Comparison of ENCODE assay signal across 8 cellular contexts in genomic region chr17:21041753-21042433, GRCh38. TPM values are rescaled to one million over a fixed set of nuclear protein-coding genes. Genes with fewer than 3 reads are reported as not detected.
A peak's percentile ranks its signal among the peaks of the same experiment; 100 is the strongest.
DNase-seq lines count a peak whose midpoint lies in the region; ATAC-seq and TF ChIP-seq lines count a peak whose summit lies in the region.

No MANE protein-coding gene starts in this region.

- TF ChIP-seq CTCF in Caco-2 (IDR thresholded peaks at IDR 0.05; ENCODE audit: insufficient read depth in 1 of 2, low read depth in 1 of 2, low read length in 1 of 2, severe bottlenecking in 1 of 2, unreplicated experiment in 1 of 2): no peak
- no peak for TF ChIP-seq CTCF in PC-9 (conservative IDR thresholded peaks at IDR 0.05)
- no peak for TF ChIP-seq CTCF in fibroblast of lung (conservative IDR thresholded peaks at IDR 0.05 in 1 of 2, IDR thresholded peaks at IDR 0.05 in 1 of 2; ENCODE audit: low read depth in 1 of 2, low read length in 2 of 2)

- H4K20me1 ChIP-seq in PC-9 (ENCODE audit: insufficient read depth) (peaks cover 53% of the 10 kb centered on the region), fibroblast of lung (ENCODE audit: control insufficient read depth, extremely low read depth, insufficient read depth, low read length) (peaks cover 4% of the 10 kb centered on the region)

- peaks cover 10% of the 10 kb centered on the region for H3K4me1 Mint-ChIP-seq in Caco-2 (ENCODE audit: low read depth, unreplicated experiment)
- H3K4me1 Mint-ChIP-seq in naive B cell: peaks cover 28 to 51% (median 39%) of the 10 kb centered on the region in 3 donors

- H3F3A ChIP-seq in PC-9 (ENCODE audit: insufficient read depth, low read depth): peaks cover 16% of the 10 kb centered on the region; the same call in 1 of the 2 replicates

- H3K9me2 ChIP-seq in PC-9 (ENCODE audit: insufficient read depth): no peaks in the 10 kb centered on the region

- H3K27ac Mint-ChIP-seq in Caco-2 (ENCODE audit: unreplicated experiment) (peak overlapping the region; percentile 68), naive B cell (peak overlapping the region; percentile 81 to 98 (median 92))

- no peaks in the 10 kb centered on the region for H3K4me1 ChIP-seq in Caco-2
- H3K4me1 ChIP-seq in PC-9 (replicated peaks; ENCODE audit: insufficient read depth): peaks cover 20% of the 10 kb centered on the region
- peaks cover 7% of the 10 kb centered on the region for H3K4me1 ChIP-seq in fibroblast of lung (ENCODE audit: control insufficient read depth, extremely low read depth, insufficient read depth, low read length)

- H3K4me3 Mint-ChIP-seq in Caco-2 (ENCODE audit: unreplicated experiment) (peak overlapping the region; percentile 80), naive B cell (peak overlapping the region; percentile 87 to 100 (median 96))

- H3K9ac ChIP-seq in fibroblast of lung (ENCODE audit: insufficient read depth, low read length): peak overlapping the region; percentile 100

- DNase-seq in Caco-2: peak; percentile 85
- peak; percentile 48 to 73 for DNase-seq in PC-9
- DNase-seq in activated T-helper 1 cell treated with Interleukin-2 at 50 U/mL for 16 hours (ENCODE audit: low read depth): peak; percentile 48
- DNase-seq in fibroblast of lung (ENCODE audit: low read depth in 2 of 2): peak; percentile 75 to 83
- peak; percentile 50 for DNase-seq in naive B cell
- peak; percentile 71 for DNase-seq in stimulated activated naive CD4-positive, alpha-beta T cell treated with Interleukin-2 at 50 U/mL for 16 hours (lab: John Stamatoyannopoulos, UW)

- H3K9me3 Mint-ChIP-seq in Caco-2 (ENCODE audit: unreplicated experiment) (no peaks in the 10 kb centered on the region), naive B cell (no peaks in the 10 kb centered on the region)

- intact Hi-C loops in Caco-2 (cut with micrococcal nuclease; ENCODE audit: unreplicated experiment): loop anchor here (1.0 kb wide), 1 partner anchor 84 kb away; the partner anchor contains the start of gene DHRS7B
- intact Hi-C loops in PC-9 (cut with micrococcal nuclease; ENCODE audit: unreplicated experiment): loop anchor here (2.0 kb wide), 3 partner anchors 173 to 245 kb away; partner anchors contain the start of gene TMEM11

- H3K27ac ChIP-seq in PC-9 (no peak overlapping the region), fibroblast of lung (ENCODE audit: insufficient read depth, low read length) (peak overlapping the region; percentile 98)

- H3K4me3 ChIP-seq in Caco-2 (ENCODE audit: low read depth, low read length) (peak overlapping the region; percentile 82), PC-9 (peak overlapping the region; percentile 98), fibroblast of lung (replicated peaks in 1 of 4; ENCODE audit: control extremely low read depth in 1 of 4, insufficient read depth in 1 of 4, low read depth in 3 of 4, low read length in 4 of 4) (peak overlapping the region; percentile 75 to 88 (median 84))

- H2AFZ ChIP-seq in PC-9 (no peak overlapping the region), fibroblast of lung (ENCODE audit: low read length) (no peak overlapping the region)

- POLR2A ChIA-PET in Caco-2 (lab: Charles Lee): interaction anchor here (2.9 kb wide), 1 partner anchor 57 kb away, joined by 39 read pairs; no protein-coding TSS in a partner anchor
- POLR2A ChIA-PET in PC-9 (lab: Charles Lee; ENCODE audit: unreplicated experiment): no interaction called here

- peak overlapping the region; percentile 76 for H3K4me2 ChIP-seq in PC-9
- peak overlapping the region; percentile 81 for H3K4me2 ChIP-seq in fibroblast of lung (ENCODE audit: extremely low read depth, insufficient read depth, low read length)

- BruUV-seq in Caco-2 (replicated peaks; lab: Mats Ljungman, UMichigan) (TSS peak; percentile 38), PC-9 (replicated peaks; lab: Mats Ljungman, UMichigan) (no TSS peak)

- no peaks in the 10 kb centered on the region for H3K27me3 ChIP-seq in Caco-2 (replicated peaks; ENCODE audit: control insufficient read depth, insufficient read depth, low read length)
- H3K27me3 ChIP-seq in PC-9 (ENCODE audit: insufficient read depth, low read depth): no peaks in the 10 kb centered on the region
- no peaks in the 10 kb centered on the region for H3K27me3 ChIP-seq in fibroblast of lung (ENCODE audit: control insufficient read depth, insufficient read depth, low read length)

- H3K27me3 Mint-ChIP-seq in Caco-2 (ENCODE audit: insufficient read depth, unreplicated experiment) (no peaks in the 10 kb centered on the region), naive B cell (no peaks in the 10 kb centered on the region)

- CTCF ChIA-PET in Caco-2 (lab: Charles Lee) (interaction anchor here (0.7 to 2.4 kb wide), 6 partner anchors 12 to 78 kb away, joined by 3 to 37 read pairs (median 6); no protein-coding TSS in a partner anchor), PC-9 (lab: Charles Lee) (interaction anchor here (0.9 kb wide), 1 partner anchor 58 kb away, joined by 5 read pairs; no protein-coding TSS in a partner anchor)

- H3K36me3 ChIP-seq in Caco-2 (ENCODE audit: control insufficient read depth, insufficient read depth, low read length): peaks cover 3% of the 10 kb centered on the region
- peaks cover 19% of the 10 kb centered on the region for H3K36me3 ChIP-seq in PC-9 (ENCODE audit: low read depth)
- H3K36me3 ChIP-seq in fibroblast of lung (ENCODE audit: control insufficient read depth, insufficient read depth, low read length): peaks cover 1% of the 10 kb centered on the region

- H3K36me3 Mint-ChIP-seq in Caco-2 (ENCODE audit: insufficient read depth, unreplicated experiment) (peaks cover 53% of the 10 kb centered on the region), naive B cell (no peaks in the 10 kb centered on the region)

- ATAC-seq in HG03196 (IDR thresholded peaks at IDR 0.05; ENCODE audit: unreplicated experiment) (peak; percentile 29), naive B cell (ENCODE audit: low read depth in 2 of 2) (no peak), GM18873 (IDR thresholded peaks at IDR 0.05; ENCODE audit: low FRiP score, unreplicated experiment) (no peak)

- H3K9me3 ChIP-seq in Caco-2 (no peaks in the 10 kb centered on the region), PC-9 (ENCODE audit: insufficient read depth, low read depth) (no peaks in the 10 kb centered on the region), fibroblast of lung (ENCODE audit: control insufficient read depth, insufficient read depth, low read depth, low read length) (no peaks in the 10 kb centered on the region)

- H3K79me2 ChIP-seq in PC-9 (ENCODE audit: low read depth) (peaks cover 58% of the 10 kb centered on the region), fibroblast of lung (ENCODE audit: control insufficient read depth, insufficient read depth, low read length) (peaks cover 57% of the 10 kb centered on the region)

RNA-seq across cellular contexts. Expression of gene USP22, which starts 0.9 kb away (rescaled TPM):
- total RNA-seq in Caco-2 (2022) (255 and 267 TPM in 2 replicates), PC-9 (2021) (291 and 296 TPM in 2 replicates), fibroblast of lung (178 and 235 TPM in 2 replicates)
- polyA plus RNA-seq in fibroblast of lung (235 and 314 TPM in 2 replicates), naive B cell (ENCODE audit: low read depth in 6 of 6) (10 to 100 TPM; 16.5 to 53.5 (median 48.4) TPM)
- polyA plus RNA-seq in fibroblast of lung (2012): 106 and 125 TPM in 2 replicates
- polyA minus RNA-seq in fibroblast of lung (ENCODE audit: low replicate concordance): 1,152 and 1,309 TPM in 2 replicates
